ENCODE assay signal across 8 cellular contexts in the genomic region with DNA sequence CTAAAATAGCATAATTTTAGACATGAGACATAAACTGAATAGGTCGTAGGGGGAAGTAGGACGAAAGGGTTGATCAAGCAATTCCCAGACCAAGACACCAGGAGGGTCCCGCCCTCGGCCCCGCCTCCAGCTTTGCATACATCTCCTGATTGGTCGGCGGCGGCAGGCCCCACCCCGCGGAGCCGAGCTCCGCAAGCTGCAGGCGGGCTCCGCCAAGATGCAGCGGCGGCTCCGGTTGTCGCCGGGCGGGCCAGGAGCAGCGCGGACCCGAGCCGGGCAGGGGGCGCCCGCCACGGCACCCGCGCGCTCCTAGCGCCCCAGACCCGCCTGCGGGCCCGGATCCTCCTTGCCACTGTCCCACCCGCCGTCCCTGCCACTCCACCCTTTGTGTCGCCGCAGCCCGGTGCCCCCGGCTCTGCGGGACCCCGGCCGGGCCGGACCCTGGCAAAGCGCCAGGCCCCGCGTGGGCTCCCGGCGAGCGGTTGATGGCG.
DNase-seq lines count a peak whose midpoint lies in the region; ATAC-seq and TF ChIP-seq lines count a peak whose summit lies in the region.

Gene CDR2L, plus strand, starts transcription at position 215 of the 491 bp plus-strand sequence. CDS start 412 bp downstream, outside the sequence.

- peaks cover 0 to 8% of the 10 kb centered on the region in 2 donors for H3K27me3 Mint-ChIP-seq in effector memory CD8-positive, alpha-beta T cell
- peaks cover 6% of the 10 kb centered on the region for H3K27me3 Mint-ChIP-seq in memory B cell

- ATAC-seq in GM19467 (IDR thresholded peaks at IDR 0.05; ENCODE audit: unreplicated experiment) = peak; percentile 73
- peak; percentile 92 for ATAC-seq in effector memory CD8-positive, alpha-beta T cell (replicated peaks)
- ATAC-seq in memory B cell (ENCODE audit: low read depth) = peak; percentile 96

- peaks cover 5 to 11% of the 10 kb centered on the region in 2 donors for H3K4me1 Mint-ChIP-seq in effector memory CD8-positive, alpha-beta T cell (ENCODE audit: low read depth in 2 of 2)
- H3K4me1 Mint-ChIP-seq in memory B cell = peaks cover 5% of the 10 kb centered on the region

- no peak for TF ChIP-seq CTCF in C4-2B (conservative IDR thresholded peaks at IDR 0.05)

- H3K9me3 Mint-ChIP-seq in effector memory CD8-positive, alpha-beta T cell = no peaks in the 10 kb centered on the region
- no peaks in the 10 kb centered on the region for H3K9me3 Mint-ChIP-seq in memory B cell

- H3K4me3 Mint-ChIP-seq in effector memory CD8-positive, alpha-beta T cell = peak within 1 kb of the TSS; percentile 88 to 89
- H3K4me3 Mint-ChIP-seq in memory B cell = peak within 1 kb of the TSS; percentile 77

- DNase-seq in HS-5 (ENCODE audit: low read depth) (peak; percentile 58), NOMO-1 (lab: John Stamatoyannopoulos, UW; ENCODE audit: unreplicated experiment in 2 of 2) (peak; percentile 93 to 95), memory B cell (ENCODE audit: low spot score in 2 of 2) (peak; percentile 89 to 91)
- DNase-seq in activated CD8-positive, alpha-beta memory T cell treated with anti-CD3 and anti-CD28 coated beads for 48 hours (ENCODE audit: low read depth in 2 of 3, low spot score in 2 of 3) = peak; percentile 59 to 71 (median 62)
- DNase-seq in effector memory CD8-positive, alpha-beta T cell = peak; percentile 88 to 93 (median 90)
- DNase-seq in stimulated activated CD4-positive, alpha-beta T cell treated with anti-CD3 and anti-CD28 coated beads, TNF-alpha, amount 100 ng/mL, for 48 hours (ENCODE audit: low read depth in 3 of 3) = peak; percentile 78 to 90 (median 80)

- H3K36me3 Mint-ChIP-seq in effector memory CD8-positive, alpha-beta T cell (ENCODE audit: insufficient read depth) = no peaks in the 10 kb centered on the region
- no peaks in the 10 kb centered on the region for H3K36me3 Mint-ChIP-seq in memory B cell

- peak within 1 kb of the TSS; percentile 84 for H3K27ac ChIP-seq in C4-2B

- H3K27ac Mint-ChIP-seq in effector memory CD8-positive, alpha-beta T cell = peak within 1 kb of the TSS; percentile 52 to 60
- no peak within 1 kb of the TSS for H3K27ac Mint-ChIP-seq in memory B cell

Comparison
In these comparisons a context has a peak if more than half of its experiments do, and no peak if none do; other contexts are left out.
1. Peak in every context shown above with its lines: DNase-seq, ATAC-seq and H3K27ac ChIP-seq.